ENCODE assay signal across 16 cellular contexts in the genomic region with DNA sequence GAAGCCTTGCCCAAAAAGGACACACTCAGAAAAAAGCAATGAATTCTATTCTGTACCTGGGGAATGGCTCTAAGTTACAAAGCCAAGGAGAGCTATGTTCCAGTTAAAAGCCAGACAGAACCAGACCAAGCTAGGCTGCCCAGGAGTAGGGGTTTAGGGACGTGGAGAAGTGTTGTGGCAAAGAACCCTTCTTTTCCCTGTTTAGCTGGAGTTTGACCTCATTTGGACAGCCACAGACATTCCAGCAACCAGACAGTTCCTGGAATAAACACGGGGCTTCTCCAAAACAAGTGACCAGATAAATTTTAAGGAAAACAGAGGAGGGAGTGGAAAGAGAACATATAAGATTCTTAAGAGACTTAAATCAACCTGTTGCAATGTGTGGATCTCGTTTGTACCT.
"Had no signal": no experiment of that assay in that cellular context is flagged by ENCODE, and none has a peak within 500 bp of the region (broad histone marks: within the 10 kb centered on the region; RNA-seq: fewer than 3 reads in every experiment).

No MANE protein-coding gene starts in this region.

- H2AFZ ChIP-seq: hepatocyte had no signal

- H3K4me1 ChIP-seq: colonic mucosa, psoas muscle, SJCRH30, transverse colon had no signal

- H3K4me2 ChIP-seq: hepatocyte had no signal

- DNase-seq: activated CD4-positive, alpha-beta memory T cell treated with anti-CD3 and anti-CD28 coated beads for 36 hours; activated CD4-positive, alpha-beta T cell treated with anti-CD3 and anti-CD28 coated beads for 1 hour; activated effector memory CD4-positive, alpha-beta T cell treated with anti-CD3 and anti-CD28 coated beads, Interleukin-2, amount 50 U/mL, for 16 hours; activated naive CD8-positive, alpha-beta T cell treated with anti-CD3 and anti-CD28 coated beads for 36 hours; activated T-cell treated with anti-CD3 and anti-CD28 coated beads, Interleukin-2, amount 50 U/mL, for 4 hours; caudate nucleus; colonic mucosa; effector CD4-positive, alpha-beta T cell; natural killer cell; nucleus accumbens; SJCRH30; stimulated activated CD4-positive, alpha-beta T cell treated with anti-CD3 and anti-CD28 coated beads, Interleukin-4, amount 100 ng/mL, for 4 hours; SW 1271; transverse colon had no signal

- H3K4me3 ChIP-seq: colonic mucosa, hepatocyte, psoas muscle, SJCRH30, transverse colon had no signal

- H3K9me3 ChIP-seq: colonic mucosa, psoas muscle, SJCRH30, transverse colon had no signal

- ATAC-seq: activated T-cell treated with anti-CD3 and anti-CD28 coated beads, Interleukin-2, amount 50 U/mL, for 4 hours; natural killer cell had no signal

- H3K79me2 ChIP-seq: hepatocyte had no signal

- H3K27me3 ChIP-seq: colonic mucosa, hepatocyte, SJCRH30, transverse colon had no signal

- H3K36me3 ChIP-seq: colonic mucosa, SJCRH30, transverse colon had no signal

- H3K27ac ChIP-seq: colonic mucosa, psoas muscle, SJCRH30, transverse colon had no signal
